Comparison of ENCODE assay signal across 9 cellular contexts in the genomic region with DNA sequence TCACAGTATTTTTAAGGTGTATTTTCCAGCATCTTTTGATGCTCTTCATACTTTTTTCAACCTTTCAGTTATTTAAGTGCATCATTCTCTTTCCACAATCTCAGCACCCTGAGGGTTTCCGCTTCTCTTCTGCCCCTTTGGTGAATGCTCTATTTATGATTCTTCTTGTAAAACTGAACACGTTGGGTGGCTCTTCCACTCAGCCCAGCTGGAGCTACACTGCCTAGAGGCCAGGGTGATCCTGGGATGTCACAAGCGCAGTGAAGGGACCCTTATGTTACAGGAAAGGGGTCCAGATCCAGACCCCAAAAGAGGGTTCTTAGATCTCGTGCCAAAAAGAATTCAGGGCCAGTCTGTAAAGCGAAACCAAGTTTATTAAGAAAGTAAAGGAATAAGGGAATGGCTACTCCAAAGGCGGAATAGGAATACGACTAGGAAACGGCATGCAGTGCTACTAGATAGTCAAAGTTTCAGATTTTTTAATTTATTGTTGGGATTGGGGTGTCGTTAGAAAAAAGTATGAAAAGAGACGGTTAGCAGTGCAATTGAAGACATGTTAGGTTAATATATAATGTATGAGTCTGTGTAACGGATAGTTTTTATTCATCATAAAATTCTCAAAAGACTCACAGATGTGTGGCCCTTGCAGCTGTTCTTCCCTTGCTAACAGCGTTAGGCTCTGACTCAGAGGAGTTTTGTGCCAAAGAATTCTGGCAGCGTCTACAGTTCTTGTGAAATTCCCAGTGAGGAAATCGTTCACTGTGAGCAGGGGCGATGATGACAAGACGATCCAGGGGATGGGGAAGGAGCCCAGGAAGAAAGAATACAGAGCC. TPM values are rescaled to one million over a fixed set of nuclear protein-coding genes. Genes with fewer than 3 reads are reported as not detected.
DNase-seq lines count a peak whose midpoint lies in the region; ATAC-seq, FAIRE-seq and TF ChIP-seq lines count a peak whose summit lies in the region.
"Had no signal": no experiment of that assay in that cellular context is flagged by ENCODE, and none has a peak within 500 bp of the region (broad histone marks: within the 10 kb centered on the region; RNA-seq: fewer than 3 reads in every experiment).

No MANE protein-coding gene starts in this region.

- H2AFZ ChIP-seq in astrocyte (ENCODE audit: low read depth, low read length): no peak overlapping the region

- peak; percentile 39 for FAIRE-seq in astrocyte (lab: Jason Lieb, UNC)

- H3K4me1 Mint-ChIP-seq in astrocyte (ENCODE audit: low read depth, unreplicated experiment) (peaks cover 16% of the 10 kb centered on the region), type B pancreatic cell (ENCODE audit: unreplicated experiment) (peaks cover 21% of the 10 kb centered on the region)
- H3K4me1 Mint-ChIP-seq: neural crest cell had no signal

- H3K9me3 ChIP-seq in astrocyte (ENCODE audit: insufficient read depth, low read depth, low read length): no peaks in the 10 kb centered on the region

- H3K4me2 ChIP-seq in astrocyte (ENCODE audit: low read length): peak overlapping the region; percentile 50

- peaks cover 2% of the 10 kb centered on the region for H3K9me3 Mint-ChIP-seq in astrocyte (ENCODE audit: unreplicated experiment)
- no peaks in the 10 kb centered on the region for H3K9me3 Mint-ChIP-seq in type B pancreatic cell
- H3K9me3 Mint-ChIP-seq: neural crest cell had no signal

- no peaks in the 10 kb centered on the region for H3K27me3 ChIP-seq in HL-60 (ENCODE audit: insufficient read depth, poor library complexity, severe bottlenecking)
- no peaks in the 10 kb centered on the region for H3K27me3 ChIP-seq in astrocyte (ENCODE audit: insufficient read depth, low read length)

- no peak overlapping the region for H3K4me3 ChIP-seq in HL-60 (replicated peaks; ENCODE audit: insufficient read depth, low read length)
- peak overlapping the region; percentile 3 for H3K4me3 ChIP-seq in astrocyte (ENCODE audit: insufficient read depth, low read depth, low read length)

- peaks cover 8% of the 10 kb centered on the region for H3K4me1 ChIP-seq in astrocyte (ENCODE audit: insufficient read depth, low read length)

- H3K79me2 ChIP-seq in astrocyte (ENCODE audit: insufficient read depth, low read length): no peaks in the 10 kb centered on the region

- H3K27me3 Mint-ChIP-seq in astrocyte (ENCODE audit: low read depth, unreplicated experiment): no peaks in the 10 kb centered on the region
- H3K27me3 Mint-ChIP-seq in type B pancreatic cell: peaks cover 4% of the 10 kb centered on the region

- H3K36me3 ChIP-seq in astrocyte (ENCODE audit: insufficient read depth, low read length): no peaks in the 10 kb centered on the region

- H3K9ac ChIP-seq in astrocyte (ENCODE audit: low read length): no peak overlapping the region

- peak overlapping the region; percentile 61 for H3K4me3 Mint-ChIP-seq in astrocyte (ENCODE audit: unreplicated experiment)
- H3K4me3 Mint-ChIP-seq in type B pancreatic cell: no peak overlapping the region
- H3K4me3 Mint-ChIP-seq: neural crest cell had no signal

- no peak for ATAC-seq in HG02973 (IDR thresholded peaks at IDR 0.05; ENCODE audit: unreplicated experiment)

- DNase-seq in HL-60 (ENCODE audit: low read depth in 1 of 2, low spot score in 1 of 2): peak; percentile 66 to 79
- DNase-seq in astrocyte (ENCODE audit: low read depth): peak; percentile 94
- DNase-seq in hippocampal formation (lab: John Stamatoyannopoulos, UW): peak; percentile 55 to 85
- DNase-seq in stromal cell of bone marrow (ENCODE audit: low read depth): peak; percentile 97
- no peak for DNase-seq in T-helper 1 cell
- DNase-seq in NCI-H526 treated with DMSO at 0.1 percent for 48 hours (lab: John Stamatoyannopoulos, UW): no peak
- DNase-seq in type B pancreatic cell (ENCODE audit: extremely low spot score, unreplicated experiment): no peak

- H3K27ac ChIP-seq in HL-60 (replicated peaks): no peak overlapping the region
- H3K27ac ChIP-seq in astrocyte (ENCODE audit: low read depth, low read length): no peak overlapping the region

- no peak for TF ChIP-seq CTCF in HL-60 (IDR thresholded peaks at IDR 0.05; ENCODE audit: insufficient read depth, low read length)
- no peak for TF ChIP-seq CTCF in astrocyte (IDR thresholded peaks at IDR 0.05; ENCODE audit: insufficient read depth, low read depth, low read length)
- no peak for TF ChIP-seq CTCF in type B pancreatic cell (conservative IDR thresholded peaks at IDR 0.05)

- H4K20me1 ChIP-seq in astrocyte (ENCODE audit: insufficient read depth, low read length): no peaks in the 10 kb centered on the region

- peak overlapping the region; percentile 60 for H3K27ac Mint-ChIP-seq in astrocyte (ENCODE audit: unreplicated experiment)
- no peak overlapping the region for H3K27ac Mint-ChIP-seq in type B pancreatic cell

- H3K36me3 Mint-ChIP-seq in astrocyte (ENCODE audit: low read depth, unreplicated experiment): peaks cover 2% of the 10 kb centered on the region
- H3K36me3 Mint-ChIP-seq in type B pancreatic cell: no peaks in the 10 kb centered on the region

RNA-seq across cellular contexts. Expression of gene ERVH48-1, which starts 14.4 kb away (rescaled TPM):
- total RNA-seq in astrocyte (0.55 and 1.1 TPM in 2 replicates), type B pancreatic cell (ENCODE audit: low replicate concordance) (1.8 TPM in 1 of 2 replicates, not detected in the other)
- total RNA-seq: neural crest cell had no signal

RNA-seq across cellular contexts. Expression of gene PKNOX1, which starts 34.6 kb away (rescaled TPM):
- total RNA-seq in astrocyte (9.8 and 11.2 TPM in 2 replicates), type B pancreatic cell (ENCODE audit: low replicate concordance) (14.6 and 25.4 TPM in 2 replicates)

RNA-seq across cellular contexts. Expression of gene NDUFV3, which starts 46.7 kb away (rescaled TPM):
- total RNA-seq in astrocyte (42.5 and 45.7 TPM in 2 replicates), type B pancreatic cell (ENCODE audit: low replicate concordance) (38.6 and 43.3 TPM in 2 replicates)

Comparison
In these comparisons a context has a peak if more than half of its experiments do, and no peak if none do; other contexts are left out.
1. DNase-seq: peak in HL-60 (2 of 2), astrocyte (single experiment), hippocampal formation (2 of 2) and stromal cell of bone marrow (single experiment); none in T-helper 1 cell (0 of 5), NCI-H526 treated with DMSO at 0.1 percent for 48 hours (single experiment) and type B pancreatic cell (single experiment).